Comparison of ENCODE assay signal across 9 cellular contexts in genomic region chr11:67273260-67273990, GRCh38. TPM values are rescaled to one million over a fixed set of nuclear protein-coding genes. Genes with fewer than 3 reads are reported as not detected.
DNase-seq lines count a peak whose midpoint lies in the region; ATAC-seq and TF ChIP-seq lines count a peak whose summit lies in the region.
"Had no signal": no experiment of that assay in that cellular context is flagged by ENCODE, and none has a peak within 500 bp of the region (broad histone marks: within the 10 kb centered on the region; RNA-seq: fewer than 3 reads in every experiment).

No MANE protein-coding gene starts in this region.

- H3K4me3 ChIP-seq in lower lobe of right lung: peak overlapping the region; percentile 90
- no peak overlapping the region for H3K4me3 ChIP-seq in tibial artery

- CTCF ChIA-PET in activated CD8-positive, alpha-beta memory T cell treated with anti-CD3 and anti-CD28 coated beads, Interleukin-2, amount 10 ng/mL, durations not matched to agents 7 days and 5 days (lab: Charles Lee): interaction anchor here (0.7 to 9.3 kb wide), 6 partner anchors 9 to 161 kb away, joined by 3 to 137 read pairs (median 6); partner anchors contain the start of gene ANKRD13D

- H3K9me3 ChIP-seq in lower lobe of right lung: no peaks in the 10 kb centered on the region
- no peaks in the 10 kb centered on the region for H3K9me3 ChIP-seq in tibial artery

- H3K27ac ChIP-seq in lower lobe of right lung (peak overlapping the region; percentile 93), tibial artery (peak overlapping the region; percentile 65 to 93)

- TF ChIP-seq CTCF in lower lobe of right lung (IDR thresholded peaks at IDR 0.05) (no peak), tibial artery (IDR thresholded peaks at IDR 0.05) (no peak)

- intact Hi-C loops in lower lobe of right lung (cut with DNase I): no loop called here
- intact Hi-C loops in tibial artery (cut with DNase I; ENCODE audit: low total_unique reads): no loop called here

- DNase-seq in activated CD8-positive, alpha-beta memory T cell treated with anti-CD3 and anti-CD28 coated beads, Interleukin-2, amount 10 ng/mL, durations not matched to agents 7 days and 5 days: no peak
- DNase-seq in activated CD8-positive, alpha-beta memory T cell treated with anti-CD3 and anti-CD28 coated beads for 24 hours: no peak
- peak in 1 of 2 donors; percentile 54 for DNase-seq in activated naive CD4-positive, alpha-beta T cell treated with anti-CD3 and anti-CD28 coated beads, Interleukin-2, amount 50 U/mL, for 72 hours (ENCODE audit: low spot score in 2 of 2)
- DNase-seq in lower lobe of right lung (no peak), tibial artery (peak; percentile 22 to 75), LoVo (ENCODE audit: low spot score) (no peak)
- DNase-seq: NCI-H1105 treated with DMSO at 0.1 percent for 48 hours had no signal

- H3K36me3 ChIP-seq in lower lobe of right lung (peaks cover 16% of the 10 kb centered on the region), tibial artery (peaks cover 0 to 13% (median 0%) of the 10 kb centered on the region in 3 donors)

- no peaks in the 10 kb centered on the region for H3K27me3 Mint-ChIP-seq in activated CD8-positive, alpha-beta memory T cell treated with anti-CD3 and anti-CD28 coated beads, Interleukin-2, amount 10 ng/mL, durations not matched to agents 7 days and 5 days

- ATAC-seq in activated CD8-positive, alpha-beta memory T cell treated with anti-CD3 and anti-CD28 coated beads, Interleukin-2, amount 10 ng/mL, durations not matched to agents 7 days and 5 days: no peak
- no peak for ATAC-seq in activated naive CD4-positive, alpha-beta T cell treated with anti-CD3 and anti-CD28 coated beads, Interleukin-2, amount 50 U/mL, for 72 hours
- no peak for ATAC-seq in lower lobe of right lung
- no peak for ATAC-seq in GM21723 (IDR thresholded peaks at IDR 0.05; ENCODE audit: unreplicated experiment)
- no peak for ATAC-seq in HG02642 (IDR thresholded peaks at IDR 0.05; ENCODE audit: poor library complexity, unreplicated experiment)

- peaks cover 60% of the 10 kb centered on the region for H3K36me3 Mint-ChIP-seq in activated CD8-positive, alpha-beta memory T cell treated with anti-CD3 and anti-CD28 coated beads, Interleukin-2, amount 10 ng/mL, durations not matched to agents 7 days and 5 days
- H3K36me3 Mint-ChIP-seq in activated naive CD4-positive, alpha-beta T cell treated with anti-CD3 and anti-CD28 coated beads, Interleukin-2, amount 50 U/mL, for 72 hours: peaks cover 41 to 63% of the 10 kb centered on the region in 2 donors

- H3K27ac Mint-ChIP-seq in activated CD8-positive, alpha-beta memory T cell treated with anti-CD3 and anti-CD28 coated beads, Interleukin-2, amount 10 ng/mL, durations not matched to agents 7 days and 5 days: peak overlapping the region; percentile 98
- peak overlapping the region; percentile 93 to 97 for H3K27ac Mint-ChIP-seq in activated naive CD4-positive, alpha-beta T cell treated with anti-CD3 and anti-CD28 coated beads, Interleukin-2, amount 50 U/mL, for 72 hours

- peaks cover 95% of the 10 kb centered on the region for H3K4me1 Mint-ChIP-seq in activated CD8-positive, alpha-beta memory T cell treated with anti-CD3 and anti-CD28 coated beads, Interleukin-2, amount 10 ng/mL, durations not matched to agents 7 days and 5 days

- peak overlapping the region; percentile 99 for H3K4me3 Mint-ChIP-seq in activated CD8-positive, alpha-beta memory T cell treated with anti-CD3 and anti-CD28 coated beads, Interleukin-2, amount 10 ng/mL, durations not matched to agents 7 days and 5 days

- H3K4me1 ChIP-seq in lower lobe of right lung (peaks cover 100% of the 10 kb centered on the region), tibial artery (peaks cover 5 to 100% (median 99%) of the 10 kb centered on the region in 4 donors)

- no peaks in the 10 kb centered on the region for H3K27me3 ChIP-seq in lower lobe of right lung (ENCODE audit: low read depth)
- no peaks in the 10 kb centered on the region for H3K27me3 ChIP-seq in tibial artery

- no peaks in the 10 kb centered on the region for H3K9me3 Mint-ChIP-seq in activated CD8-positive, alpha-beta memory T cell treated with anti-CD3 and anti-CD28 coated beads, Interleukin-2, amount 10 ng/mL, durations not matched to agents 7 days and 5 days (ENCODE audit: low read depth)
- H3K9me3 Mint-ChIP-seq in activated naive CD4-positive, alpha-beta T cell treated with anti-CD3 and anti-CD28 coated beads, Interleukin-2, amount 50 U/mL, for 72 hours: no peaks in the 10 kb centered on the region

RNA-seq across cellular contexts. Expression of gene GRK2, which starts 7.2 kb away (rescaled TPM):
- 100 to 1,000 TPM; 366 to 402 TPM for total RNA-seq in activated CD8-positive, alpha-beta memory T cell treated with anti-CD3 and anti-CD28 coated beads, Interleukin-2, amount 10 ng/mL, durations not matched to agents 7 days and 5 days
- total RNA-seq in activated naive CD4-positive, alpha-beta T cell treated with anti-CD3 and anti-CD28 coated beads, Interleukin-2, amount 50 U/mL, for 72 hours: 100 to 1,000 TPM; 289 to 376 TPM
- 101 TPM for total RNA-seq in lower lobe of right lung

RNA-seq across cellular contexts. Expression of gene ANKRD13D, which starts 15.7 kb away (rescaled TPM):
- 100 to 1,000 TPM; 148 to 172 TPM for total RNA-seq in activated CD8-positive, alpha-beta memory T cell treated with anti-CD3 and anti-CD28 coated beads, Interleukin-2, amount 10 ng/mL, durations not matched to agents 7 days and 5 days
- total RNA-seq in activated naive CD4-positive, alpha-beta T cell treated with anti-CD3 and anti-CD28 coated beads, Interleukin-2, amount 50 U/mL, for 72 hours: 100 to 1,000 TPM in 1 of 2 donors, 10 to 100 TPM in 1; 76.0 to 213 TPM
- total RNA-seq in lower lobe of right lung: 66.9 TPM

RNA-seq across cellular contexts. Expression of gene SSH3, which starts 29.9 kb away (rescaled TPM):
- 10 to 100 TPM; 10.7 to 26.4 TPM for total RNA-seq in activated CD8-positive, alpha-beta memory T cell treated with anti-CD3 and anti-CD28 coated beads, Interleukin-2, amount 10 ng/mL, durations not matched to agents 7 days and 5 days
- total RNA-seq in activated naive CD4-positive, alpha-beta T cell treated with anti-CD3 and anti-CD28 coated beads, Interleukin-2, amount 50 U/mL, for 72 hours: 10 to 100 TPM; 11.6 to 16.5 TPM
- total RNA-seq in lower lobe of right lung: 37.7 TPM

Comparison
In these comparisons a context has a peak if more than half of its experiments do, and no peak if none do; other contexts are left out.
1. DNase-seq: peak in tibial artery (2 of 2); none in activated CD8-positive, alpha-beta memory T cell treated with anti-CD3 and anti-CD28 coated beads, Interleukin-2, amount 10 ng/mL, durations not matched to agents 7 days and 5 days (single experiment), activated CD8-positive, alpha-beta memory T cell treated with anti-CD3 and anti-CD28 coated beads for 24 hours (single experiment), lower lobe of right lung (single experiment) and LoVo (single experiment).